In the genomic region with DNA sequence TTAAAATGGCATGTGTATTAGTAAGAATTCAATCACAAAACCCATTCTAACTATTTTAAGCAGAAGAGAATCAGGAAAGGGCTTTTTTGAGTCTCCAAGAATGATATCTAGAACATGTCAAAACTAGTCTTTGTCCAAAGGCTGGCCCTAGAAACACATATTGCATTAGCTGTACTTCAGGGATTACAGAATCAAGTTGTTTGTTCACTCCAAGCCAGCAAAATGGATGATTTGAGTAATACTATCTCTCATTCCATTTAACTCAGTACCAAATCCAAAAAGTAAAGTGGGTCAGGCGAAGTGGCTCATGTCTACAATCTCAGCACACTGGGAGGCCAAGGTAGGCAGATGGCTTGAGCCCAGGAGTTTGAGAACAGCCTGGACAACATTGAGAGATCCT, we compare ENCODE assay signal across 20 cellular contexts.
"Had no signal": no experiment of that assay in that cellular context is flagged by ENCODE, and none has a peak within 500 bp of the region (broad histone marks: within the 10 kb centered on the region; RNA-seq: fewer than 3 reads in every experiment).

No MANE protein-coding gene starts in this region.

- H3K4me1 ChIP-seq: SJCRH30 had no signal

- H3K27me3 ChIP-seq: heart right ventricle, SJCRH30, tibial nerve had no signal

- DNase-seq: activated CD4-positive, alpha-beta memory T cell treated with anti-CD3 and anti-CD28 coated beads for 36 hours; activated CD4-positive, alpha-beta T cell treated with anti-CD3 and anti-CD28 coated beads for 36 hours; activated CD8-positive, alpha-beta memory T cell treated with anti-CD3 and anti-CD28 coated beads, Interleukin-2, amount 10 ng/mL, durations not matched to agents 7 days and 5 days; activated gamma-delta T cell; activated T-cell treated with anti-CD3 and anti-CD28 coated beads, Interleukin-2, amount 50 U/mL, for 24 hours; erythroblast; heart right ventricle; mesendoderm; nucleus accumbens; posterior cingulate gyrus; SJCRH30; stimulated activated CD4-positive, alpha-beta T cell treated with anti-CD3 and anti-CD28 coated beads, Interleukin-15, amount 100 ng/mL, for 24 hours; stimulated activated CD4-positive, alpha-beta T cell treated with anti-CD3 and anti-CD28 coated beads, Interleukin-4, amount 100 ng/mL, for 1 hour; stimulated activated naive CD4-positive, alpha-beta T cell; T-helper 2 cell had no signal

- H3K4me1 Mint-ChIP-seq: activated CD8-positive, alpha-beta memory T cell treated with anti-CD3 and anti-CD28 coated beads, Interleukin-2, amount 10 ng/mL, durations not matched to agents 7 days and 5 days had no signal

- H3K4me3 ChIP-seq: heart right ventricle, SJCRH30, skin epidermis, tibial nerve had no signal

- ATAC-seq: activated CD4-positive, alpha-beta T cell treated with anti-CD3 and anti-CD28 coated beads for 36 hours; activated CD8-positive, alpha-beta memory T cell treated with anti-CD3 and anti-CD28 coated beads, Interleukin-2, amount 10 ng/mL, durations not matched to agents 7 days and 5 days; natural killer cell treated with Interleukin-12 subunit alpha and Interleukin-12 subunit beta and Interleukin-15 and Interleukin-18, amount 100 ng/mL, for 72 hours had no signal

- H3K27me3 Mint-ChIP-seq: activated CD4-positive, alpha-beta memory T cell treated with anti-CD3 and anti-CD28 coated beads for 36 hours; activated CD4-positive, alpha-beta T cell treated with anti-CD3 and anti-CD28 coated beads for 36 hours; activated CD8-positive, alpha-beta memory T cell treated with anti-CD3 and anti-CD28 coated beads, Interleukin-2, amount 10 ng/mL, durations not matched to agents 7 days and 5 days; activated naive CD8-positive, alpha-beta T cell; activated T-cell treated with anti-CD3 and anti-CD28 coated beads, Interleukin-2, amount 50 U/mL, for 24 hours; brain; natural killer cell treated with Interleukin-12 subunit alpha and Interleukin-12 subunit beta and Interleukin-15 and Interleukin-18, amount 100 ng/mL, for 72 hours had no signal

- H3K9me3 Mint-ChIP-seq: activated CD4-positive, alpha-beta memory T cell treated with anti-CD3 and anti-CD28 coated beads for 36 hours; activated T-cell treated with anti-CD3 and anti-CD28 coated beads, Interleukin-2, amount 50 U/mL, for 24 hours; natural killer cell treated with Interleukin-12 subunit alpha and Interleukin-12 subunit beta and Interleukin-15 and Interleukin-18, amount 100 ng/mL, for 72 hours had no signal

- H3K9me3 ChIP-seq: heart right ventricle, SJCRH30, tibial nerve had no signal

- H3K27ac ChIP-seq: heart right ventricle, SJCRH30, skin epidermis, tibial nerve had no signal

- H3K4me3 Mint-ChIP-seq: activated CD4-positive, alpha-beta memory T cell treated with anti-CD3 and anti-CD28 coated beads for 36 hours; activated CD4-positive, alpha-beta T cell treated with anti-CD3 and anti-CD28 coated beads for 36 hours; activated CD8-positive, alpha-beta memory T cell treated with anti-CD3 and anti-CD28 coated beads, Interleukin-2, amount 10 ng/mL, durations not matched to agents 7 days and 5 days; activated naive CD8-positive, alpha-beta T cell; activated T-cell treated with anti-CD3 and anti-CD28 coated beads, Interleukin-2, amount 50 U/mL, for 24 hours; brain; natural killer cell treated with Interleukin-12 subunit alpha and Interleukin-12 subunit beta and Interleukin-15 and Interleukin-18, amount 100 ng/mL, for 72 hours had no signal

- H3K27ac Mint-ChIP-seq: activated CD4-positive, alpha-beta memory T cell treated with anti-CD3 and anti-CD28 coated beads for 36 hours; activated CD4-positive, alpha-beta T cell treated with anti-CD3 and anti-CD28 coated beads for 36 hours; activated CD8-positive, alpha-beta memory T cell treated with anti-CD3 and anti-CD28 coated beads, Interleukin-2, amount 10 ng/mL, durations not matched to agents 7 days and 5 days; activated T-cell treated with anti-CD3 and anti-CD28 coated beads, Interleukin-2, amount 50 U/mL, for 24 hours; natural killer cell treated with Interleukin-12 subunit alpha and Interleukin-12 subunit beta and Interleukin-15 and Interleukin-18, amount 100 ng/mL, for 72 hours had no signal
